In genomic region chr4:34236118-34236517, GRCh38 we compare ENCODE assay signal across 9 cellular contexts.
"Had no signal": no experiment of that assay in that cellular context is flagged by ENCODE, and none has a peak within 500 bp of the region (broad histone marks: within the 10 kb centered on the region; RNA-seq: fewer than 3 reads in every experiment).

No MANE protein-coding gene starts in this region.

- H2AFZ ChIP-seq: GM23248, GM23338 had no signal

- H3K27ac ChIP-seq: GM23248 had no signal

- H3K4me3 ChIP-seq: GM23248, GM23338, HAP-1 had no signal

- H3K4me2 ChIP-seq: GM23338 had no signal

- H3K9ac ChIP-seq: GM23248 had no signal

- H3K9me3 ChIP-seq: HAP-1 had no signal

- ATAC-seq: GM23338, HCT116 had no signal

- H3K36me3 ChIP-seq: HAP-1 had no signal

- DNase-seq: GM23248, GOT3, H7, H9, HCEC 1CT, HFFc6 had no signal
